ENCODE assay signal across 9 cellular contexts in genomic region chr12:51885294-51886020, GRCh38. TPM values are rescaled to one million over a fixed set of nuclear protein-coding genes. Genes with fewer than 3 reads are reported as not detected.
A peak's percentile ranks its signal among the peaks of the same experiment; 100 is the strongest.
DNase-seq lines count a peak whose midpoint lies in the region; ATAC-seq and TF ChIP-seq lines count a peak whose summit lies in the region.
"Not testable (repeated sequence)": the region's sequence is repeated elsewhere in the genome, so short reads cannot be mapped to it uniquely, and the experiment has no call there.
"Had no signal": no experiment of that assay in that cellular context is flagged by ENCODE, and none has a peak within 500 bp of the region (broad histone marks: within the 10 kb centered on the region; RNA-seq: fewer than 3 reads in every experiment).

No MANE protein-coding gene starts in this region.

- TF ChIP-seq CTCF in heart left ventricle (IDR thresholded peaks at IDR 0.05); neutrophil (IDR thresholded peaks at IDR 0.05); tibial nerve (IDR thresholded peaks at IDR 0.05): not testable (repeated sequence)

- H3K9me3 ChIP-seq in adipocyte (ENCODE audit: control insufficient read depth, low read length); heart left ventricle; neutrophil; tibial nerve: not testable (repeated sequence)

- not testable (repeated sequence) for H3K4me1 ChIP-seq in adipocyte (ENCODE audit: control insufficient read depth, insufficient read depth, low read length)
- H3K4me1 ChIP-seq in heart left ventricle (peaks cover 3 to 25% (median 12%) of the 10 kb centered on the region in 12 donors), neutrophil (ENCODE audit: control insufficient read depth in 1 of 2, insufficient read depth in 1 of 2, low read depth in 1 of 2, low read length in 1 of 2) (peaks cover 7 to 10% of the 10 kb centered on the region in 2 experiments), tibial nerve (peaks cover 0 to 24% (median 7%) of the 10 kb centered on the region in 4 donors)

- not testable (repeated sequence) for H3K36me3 Mint-ChIP-seq in T-helper 2 cell treated with Interferon-gamma antibody and Interleukin-4, amounts not matched to agents 5 μg/mL and 100 μg/mL, for 36 hours (ENCODE audit: low read depth)

- H3K4me3 ChIP-seq in adipocyte (ENCODE audit: low read length) (peak overlapping the region; percentile 68), heart left ventricle (peak overlapping the region in 3 of 12 donors; percentile 13 to 30 (median 16))
- H3K4me3 ChIP-seq in neutrophil (ENCODE audit: low read depth in 1 of 2, low read length in 1 of 2); tibial nerve: not testable (repeated sequence)

- H3K27ac Mint-ChIP-seq in T-helper 2 cell treated with Interferon-gamma antibody and Interleukin-4, amounts not matched to agents 5 μg/mL and 100 μg/mL, for 36 hours: peak overlapping the region; percentile 79

- not testable (repeated sequence) for H3K27me3 ChIP-seq in adipocyte (replicated peaks; ENCODE audit: control insufficient read depth, insufficient read depth, low read length); heart left ventricle; neutrophil; tibial nerve

- H3K27ac ChIP-seq in heart left ventricle: peak overlapping the region in 10 of 12 donors; percentile 58 to 80 (median 70)
- H3K27ac ChIP-seq in neutrophil: peak overlapping the region; percentile 73
- H3K27ac ChIP-seq in tibial nerve: peak overlapping the region in 3 of 4 donors; percentile 51 to 81 (median 76)

- not testable (repeated sequence) for H3K4me1 Mint-ChIP-seq in T-helper 2 cell treated with Interferon-gamma antibody and Interleukin-4, amounts not matched to agents 5 μg/mL and 100 μg/mL, for 36 hours (ENCODE audit: low read depth)

- 65 to 71% (median 68%) methylated on average over 10 of the region's 10 CpGs for WGBS in heart left ventricle, 4 donors
- WGBS in tibial nerve, 2 donors: 62 to 64% methylated on average over 10 of the region's 10 CpGs

- peak overlapping the region; percentile 52 for H3K4me3 Mint-ChIP-seq in T-helper 2 cell treated with Interferon-gamma antibody and Interleukin-4, amounts not matched to agents 5 μg/mL and 100 μg/mL, for 36 hours

- DNase-seq in COLO829 (ENCODE audit: low spot score) (peak; percentile 54), heart left ventricle (peak in 2 of 5 donors; percentile 21 to 23)
- not testable (repeated sequence) for DNase-seq in T-helper 2 cell treated with Interferon-gamma antibody and Interleukin-4, amounts not matched to agents 5 μg/mL and 100 μg/mL, for 36 hours (ENCODE audit: low spot score); adipocyte (ENCODE audit: low read depth); tibial nerve (ENCODE audit: low spot score in 2 of 2)

- H3K9me3 Mint-ChIP-seq in T-helper 2 cell treated with Interferon-gamma antibody and Interleukin-4, amounts not matched to agents 5 μg/mL and 100 μg/mL, for 36 hours: peaks cover 11% of the 10 kb centered on the region

- not testable (repeated sequence) for TF ChIP-seq EP300 in tibial nerve (IDR thresholded peaks at IDR 0.05)

- not testable (repeated sequence) for H3K36me3 ChIP-seq in adipocyte (ENCODE audit: control insufficient read depth, insufficient read depth, low read length, severe bottlenecking); heart left ventricle; neutrophil; tibial nerve

- H3K9ac ChIP-seq in adipocyte (ENCODE audit: low read length): peak overlapping the region; percentile 56

- intact Hi-C loops in heart left ventricle (cut with DNase I): not testable (repeated sequence)

- not testable (repeated sequence) for H3K27me3 Mint-ChIP-seq in T-helper 2 cell treated with Interferon-gamma antibody and Interleukin-4, amounts not matched to agents 5 μg/mL and 100 μg/mL, for 36 hours (ENCODE audit: low read depth)

- ATAC-seq in heart left ventricle: not testable (repeated sequence)

- TF ChIP-seq POLR2A in heart left ventricle (IDR thresholded peaks at IDR 0.05); tibial nerve (IDR thresholded peaks at IDR 0.05): not testable (repeated sequence)

RNA-seq across cellular contexts. Expression of gene ANKRD33, which starts 2.4 kb away (rescaled TPM):
- total RNA-seq in heart left ventricle: not detected
- not detected for polyA plus RNA-seq in heart left ventricle
- total RNA-seq in tibial nerve: under 1 TPM in 2 of 4 donors, not detected in 2; 0.60 to 0.66 TPM
- total RNA-seq: activated CD8-positive, alpha-beta memory T cell treated with anti-CD3 and anti-CD28 coated beads for 36 hours; epithelial cell of proximal tubule; left lobe of liver had no signal

RNA-seq across cellular contexts. Expression of gene ACVRL1, which starts 21.8 kb away (rescaled TPM):
- total RNA-seq in heart left ventricle (100 to 1,000 TPM in 1 of 9 donors, 10 to 100 TPM in 8; 23.5 to 116 (median 33.4) TPM), tibial nerve (100 to 1,000 TPM in 1 of 4 donors, 10 to 100 TPM in 3; 68.4 to 318 (median 80.7) TPM)
- polyA plus RNA-seq in heart left ventricle: 10 to 100 TPM; 20.5 to 35.1 TPM
- total RNA-seq: activated CD8-positive, alpha-beta memory T cell treated with anti-CD3 and anti-CD28 coated beads for 36 hours had no signal

RNA-seq across cellular contexts. Expression of gene FIGNL2, which starts 36.9 kb away (rescaled TPM):
- total RNA-seq in heart left ventricle: under 1 TPM; 0.13 to 0.93 (median 0.35) TPM
- polyA plus RNA-seq in heart left ventricle: under 1 TPM; 0.17 to 0.23 TPM
- total RNA-seq in tibial nerve: 1 to 10 TPM; 1.1 to 2.1 (median 1.3) TPM
